Comparison of ENCODE assay signal across 8 cellular contexts in the genomic region with DNA sequence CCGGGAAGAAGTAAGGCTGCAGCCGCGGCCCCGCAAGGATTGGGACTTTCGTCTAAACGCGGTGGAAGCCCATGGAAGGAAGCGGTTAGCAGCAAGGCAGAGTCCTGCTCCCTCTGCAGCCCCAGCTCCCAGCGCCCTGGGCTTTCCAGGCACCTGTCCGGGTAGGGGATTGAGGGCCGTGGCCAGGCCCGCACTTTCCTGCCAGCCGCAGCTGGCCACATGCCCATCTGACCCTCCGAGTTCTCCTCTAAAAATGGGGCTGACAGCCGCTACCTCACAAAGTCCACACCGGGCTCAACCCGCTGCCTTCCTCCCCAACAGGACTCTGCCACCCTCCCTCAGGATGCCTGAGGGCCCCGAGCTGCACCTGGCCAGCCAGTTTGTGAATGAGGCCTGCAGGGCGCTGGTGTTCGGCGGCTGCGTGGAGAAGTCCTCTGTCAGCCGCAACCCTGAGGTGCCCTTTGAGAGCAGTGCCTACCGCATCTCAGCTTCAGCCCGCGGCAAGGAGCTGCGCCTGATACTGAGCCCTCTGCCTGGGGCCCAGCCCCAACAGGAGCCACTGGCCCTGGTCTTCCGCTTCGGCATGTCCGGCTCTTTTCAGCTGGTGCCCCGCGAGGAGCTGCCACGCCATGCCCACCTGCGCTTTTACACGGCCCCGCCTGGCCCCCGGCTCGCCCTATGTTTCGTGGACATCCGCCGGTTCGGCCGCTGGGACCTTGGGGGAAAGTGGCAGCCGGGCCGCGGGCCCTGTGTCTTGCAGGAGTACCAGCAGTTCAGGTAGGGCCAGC. TPM values are rescaled to one million over a fixed set of nuclear protein-coding genes. Genes with fewer than 3 reads are reported as not detected.
DNase-seq lines count a peak whose midpoint lies in the region; ATAC-seq and TF ChIP-seq lines count a peak whose summit lies in the region.

No MANE protein-coding gene starts in this region.

- H3K18ac ChIP-seq in trophoblast cell (ENCODE audit: low read length) = no peak overlapping the region

- ATAC-seq in T-cell (replicated peaks in 1 of 4) = no peak

- no peaks in the 10 kb centered on the region for H3K36me3 ChIP-seq in trophoblast cell (ENCODE audit: control insufficient read depth in 1 of 2, insufficient read depth in 2 of 2, low read length in 2 of 2)

- H2BK5ac ChIP-seq in trophoblast cell (ENCODE audit: low read depth, low read length, poor library complexity) = no peak overlapping the region

- H3K79me2 ChIP-seq in trophoblast cell (ENCODE audit: control insufficient read depth, insufficient read depth, low read length, poor library complexity) = peaks cover 5% of the 10 kb centered on the region

- H3K9ac ChIP-seq in trophoblast cell (ENCODE audit: low read length) = no peak overlapping the region

- no peak overlapping the region for H2BK12ac ChIP-seq in trophoblast cell (ENCODE audit: low read length)

- H3K79me1 ChIP-seq in trophoblast cell (ENCODE audit: low read length) = peaks cover 5% of the 10 kb centered on the region

- POLR2A ChIA-PET in T-cell (lab: Charles Lee) = interaction anchor here in 1 of 2 donors (0.6 kb wide), 1 partner anchor 103 kb away, joined by 5 read pairs; a partner anchor contains a TSS

- no CpG with 5 or more reads among the region's 46 CpGs for WGBS in trophoblast cell (ENCODE audit: extremely low coverage, insufficient coverage, insufficient read length)

- H4K91ac ChIP-seq in trophoblast cell (ENCODE audit: low read depth, low read length) = no peak overlapping the region

- H3K4me3 ChIP-seq in GM12875 (ENCODE audit: low read depth, low read length) (peak overlapping the region; percentile 61), foreskin fibroblast (ENCODE audit: low read depth in 1 of 2, low read length in 2 of 2) (peak overlapping the region; percentile 68 to 75), trophoblast cell (ENCODE audit: low read depth, low read length) (peak overlapping the region; percentile 66)

- H3K4me1 ChIP-seq in trophoblast cell (ENCODE audit: control insufficient read depth in 1 of 2, insufficient read depth in 2 of 2, low read length in 2 of 2) = peaks cover 5 to 12% of the 10 kb centered on the region in 2 experiments

- H4K8ac ChIP-seq in trophoblast cell (ENCODE audit: low read depth, low read length) = no peak overlapping the region

- no peak overlapping the region for H3K4ac ChIP-seq in trophoblast cell (ENCODE audit: low read depth, low read length)

- peaks cover 5% of the 10 kb centered on the region for H3K9me3 ChIP-seq in trophoblast cell (ENCODE audit: insufficient read depth, low read depth, low read length)

- H3K9me3 Mint-ChIP-seq in T-cell = peaks cover 5 to 12% (median 7%) of the 10 kb centered on the region in 3 donors

- H2AFZ ChIP-seq in trophoblast cell (ENCODE audit: insufficient read depth, low read length, poor library complexity) = no peak overlapping the region

- H3K27me3 Mint-ChIP-seq in T-cell = no peaks in the 10 kb centered on the region

- no peak overlapping the region for H3K27ac ChIP-seq in trophoblast cell (ENCODE audit: low read depth, low read length)

- in situ Hi-C loops in ACHN (cut with HindIII; ENCODE audit: low pct_ligation_motif_present, low pct_unique_long_range_greater_than_20kb, low sequenced_read_pairs) = no loop called here

- peaks cover 14% of the 10 kb centered on the region for H3K27me3 ChIP-seq in trophoblast cell (ENCODE audit: insufficient read depth, low read length)

- CTCF ChIA-PET in T-cell (lab: Charles Lee) = interaction anchor here in 1 of 2 donors (2.4 kb wide), 1 partner anchor 19 kb away, joined by 9 read pairs; a partner anchor contains a TSS

- no peak overlapping the region for H4K12ac ChIP-seq in trophoblast cell (ENCODE audit: low read depth, low read length)

- peak overlapping the region; percentile 57 to 90 (median 71) for H3K4me3 Mint-ChIP-seq in T-cell

- H3K4me2 ChIP-seq in trophoblast cell (ENCODE audit: low read length) = peak overlapping the region; percentile 81

- no peak overlapping the region for H3K23ac ChIP-seq in trophoblast cell (ENCODE audit: low read length)

- peaks cover 30 to 40% (median 31%) of the 10 kb centered on the region in 3 donors for H3K4me1 Mint-ChIP-seq in T-cell

- no peak for DNase-seq in T-cell
- peak in 1 of 2 donors; percentile 41 for DNase-seq in foreskin fibroblast
- DNase-seq in trophoblast cell = peak; percentile 7 to 39
- no peak for DNase-seq in AML-193 (lab: John Stamatoyannopoulos, UW)
- DNase-seq in ACHN = no peak
- no peak for DNase-seq in activated CD4-positive, CD25-positive, alpha-beta regulatory T cell (lab: John Stamatoyannopoulos, UW)
- DNase-seq in SW 1271 (lab: John Stamatoyannopoulos, UW) = no peak

- H3K14ac ChIP-seq in trophoblast cell (ENCODE audit: low read length) = no peak overlapping the region

- H3K27ac Mint-ChIP-seq in T-cell = peak overlapping the region; percentile 67 to 94

- peaks cover 7% of the 10 kb centered on the region for H3K36me3 Mint-ChIP-seq in T-cell

- no peak overlapping the region for H2BK120ac ChIP-seq in trophoblast cell (ENCODE audit: insufficient read depth, low read length, poor library complexity)

- no peak overlapping the region for H2AK5ac ChIP-seq in trophoblast cell (ENCODE audit: low read length)

- no peak for TF ChIP-seq CTCF in GM12875 (IDR thresholded peaks at IDR 0.05; ENCODE audit: borderline replicate concordance, insufficient read depth, low read depth, low read length)
- no peak for TF ChIP-seq CTCF in foreskin fibroblast (IDR thresholded peaks at IDR 0.05; ENCODE audit: low read depth, low read length)

RNA-seq across cellular contexts. Expression of a gene that starts 1.9 kb away (rescaled TPM):
- total RNA-seq in T-cell = 10 to 100 TPM; 11.9 to 35.0 (median 15.1) TPM
- 4.2 and 5.1 TPM in 2 replicates for polyA plus RNA-seq in trophoblast cell (2013)

RNA-seq across cellular contexts. Expression of a gene that starts 12.9 kb away (rescaled TPM):
- 10 to 100 TPM; 25.0 to 38.7 (median 34.2) TPM for total RNA-seq in T-cell
- polyA plus RNA-seq in trophoblast cell (2013) = 66.2 and 66.8 TPM in 2 replicates

RNA-seq across cellular contexts. Expression of a gene that starts 19.6 kb away (rescaled TPM):
- 100 to 1,000 TPM; 357 to 529 (median 447) TPM for total RNA-seq in T-cell
- 35.1 and 37.3 TPM in 2 replicates for polyA plus RNA-seq in trophoblast cell (2013)

Comparison
In these comparisons a context has a peak if more than half of its experiments do, and no peak if none do; other contexts are left out.
1. DNase-seq: peak in trophoblast cell (2 of 2); none in T-cell (0 of 34), AML-193 (0 of 2), ACHN (single experiment), activated CD4-positive, CD25-positive, alpha-beta regulatory T cell (0 of 4) and SW 1271 (0 of 2).
2. Peak in every context shown above with its lines, with median percentiles within 50 percentile points of each other: H3K4me3 ChIP-seq.